Comparison of ENCODE assay signal across 16 cellular contexts in genomic region chr12:94839347-94839746, GRCh38.
A peak's percentile ranks its signal among the peaks of the same experiment; 100 is the strongest.
DNase-seq lines count a peak whose midpoint lies in the region; ATAC-seq, FAIRE-seq and TF ChIP-seq lines count a peak whose summit lies in the region.
"Had no signal": no experiment of that assay in that cellular context is flagged by ENCODE, and none has a peak within 500 bp of the region (broad histone marks: within the 10 kb centered on the region; RNA-seq: fewer than 3 reads in every experiment).

No MANE protein-coding gene starts in this region.

- no peaks in the 10 kb centered on the region for H4K20me1 ChIP-seq in BLaER1
- H4K20me1 ChIP-seq in GM23248 (ENCODE audit: insufficient read depth) = no peaks in the 10 kb centered on the region

- TF ChIP-seq CTCF in kidney (IDR thresholded peaks at IDR 0.05; ENCODE audit: borderline replicate concordance, extremely low read depth, insufficient read depth) = no peak

- FAIRE-seq in GM19239 (lab: Jason Lieb, UNC) = peak; percentile 65
- no peak for FAIRE-seq in kidney (lab: Jason Lieb, UNC)

- H3K9me2 ChIP-seq in GM23248 (ENCODE audit: insufficient read depth) = no peaks in the 10 kb centered on the region

- H3F3A ChIP-seq in GM23248 (ENCODE audit: insufficient read depth) = no peaks in the 10 kb centered on the region

- no peak overlapping the region for H2AFZ ChIP-seq in GM23248

- no peaks in the 10 kb centered on the region for H3K79me2 ChIP-seq in GM23248 (ENCODE audit: insufficient read depth)

- H3K27me3 ChIP-seq in BLaER1 = no peaks in the 10 kb centered on the region
- peaks cover 23% of the 10 kb centered on the region for H3K27me3 ChIP-seq in GM23248 (replicated peaks; ENCODE audit: insufficient read depth)

- H3K9ac ChIP-seq in BLaER1 (no peak overlapping the region), GM23248 (no peak overlapping the region), kidney (ENCODE audit: low read length in 2 of 2) (no peak overlapping the region)

- in situ Hi-C loops in GM23248 (cut with MboI) = no loop called here

- H3K4me3 ChIP-seq in BLaER1 (no peak overlapping the region), GM23248 (no peak overlapping the region), kidney (ENCODE audit: low read length in 2 of 2) (no peak overlapping the region)

- WGBS in GM23248 (ENCODE audit: low coverage in 1 of 2, low lambda C conversion rate in 2 of 2, missing lambda C conversion rate in 2 of 2), 2 experiments = 85 to 92% methylated on average over 5 of the region's 5 CpGs

- H3K4me1 ChIP-seq in BLaER1 = peaks cover 9% of the 10 kb centered on the region
- no peaks in the 10 kb centered on the region for H3K4me1 ChIP-seq in GM23248 (ENCODE audit: insufficient read depth)
- no peaks in the 10 kb centered on the region for H3K4me1 ChIP-seq in kidney (ENCODE audit: control insufficient read depth in 1 of 2, insufficient read depth in 1 of 2, low read depth in 1 of 2, low read length in 2 of 2)

- H3K9me3 ChIP-seq in BLaER1 (peaks cover 10% of the 10 kb centered on the region), GM23248 (ENCODE audit: low read depth) (no peaks in the 10 kb centered on the region), kidney (ENCODE audit: control insufficient read depth in 1 of 2, low read length in 2 of 2) (no peaks in the 10 kb centered on the region)

- H3K27ac ChIP-seq in BLaER1 (no peak overlapping the region), GM23248 (no peak overlapping the region), kidney (ENCODE audit: low read depth in 2 of 2, low read length in 2 of 2) (no peak overlapping the region)

- DNase-seq in GM19239 (ENCODE audit: insufficient read length, low spot score) = no peak
- DNase-seq in GM23248 = no peak
- no peak for DNase-seq in kidney
- DNase-seq in 8988T = no peak
- DNase-seq in RKO (ENCODE audit: low spot score) = no peak
- DNase-seq: activated CD4-positive, alpha-beta T cell treated with anti-CD3 and anti-CD28 coated beads for 1 hour; activated T-cell treated with anti-CD3 and anti-CD28 coated beads, Interleukin-2, amount 50 U/mL, for 72 hours; effector memory CD8-positive, alpha-beta T cell; HCEC 1CT; KBM-7; NCI-H2029; nephron progenitor cell had no signal

- ATAC-seq in GM21825 (IDR thresholded peaks at IDR 0.05; ENCODE audit: unreplicated experiment) (peak; percentile 76), HG03135 (IDR thresholded peaks at IDR 0.05; ENCODE audit: unreplicated experiment) (peak; percentile 53)
- ATAC-seq: activated T-cell treated with anti-CD3 and anti-CD28 coated beads, Interleukin-2, amount 50 U/mL, for 72 hours; effector memory CD8-positive, alpha-beta T cell; SK-N-SH treated with all-trans-retinoic acid at 6 μM for 48 hours had no signal

- intact Hi-C loops in kidney (cut with DNase I) = no loop called here

- H3K4me2 ChIP-seq in BLaER1 (0 out of 2 replicates have a peak overlapping the region, but pooled peaks have one; percentile 28), GM23248 (ENCODE audit: unreplicated experiment) (no peak overlapping the region)

- no peaks in the 10 kb centered on the region for H3K36me3 ChIP-seq in BLaER1
- no peaks in the 10 kb centered on the region for H3K36me3 ChIP-seq in GM23248 (ENCODE audit: low read depth)
- H3K36me3 ChIP-seq in kidney (ENCODE audit: control insufficient read depth in 1 of 2, insufficient read depth in 2 of 2, low read length in 2 of 2) = no peaks in the 10 kb centered on the region
